Comparison of ENCODE assay signal across 6 cellular contexts in genomic region chr17:7469843-7470242, GRCh38. TPM values are rescaled to one million over a fixed set of nuclear protein-coding genes. Genes with fewer than 3 reads are reported as not detected.
"Had no signal": no experiment of that assay in that cellular context is flagged by ENCODE, and none has a peak within 500 bp of the region (broad histone marks: within the 10 kb centered on the region; RNA-seq: fewer than 3 reads in every experiment).

No MANE protein-coding gene starts in this region.

RNA-seq across cellular contexts. Expression of gene SLC35G6, which starts 11.4 kb away (rescaled TPM):
- total RNA-seq: M059J, PC-3, Peyer's patch, Right ventricle myocardium inferior, SJSA1 had no signal
- polyA plus RNA-seq: SK-N-SH had no signal

RNA-seq across cellular contexts. Expression of gene FGF11, which starts 30.5 kb away (rescaled TPM):
- total RNA-seq: SJSA1 had no signal
